Comparison of ENCODE assay signal across 1 cellular context in the genomic region with DNA sequence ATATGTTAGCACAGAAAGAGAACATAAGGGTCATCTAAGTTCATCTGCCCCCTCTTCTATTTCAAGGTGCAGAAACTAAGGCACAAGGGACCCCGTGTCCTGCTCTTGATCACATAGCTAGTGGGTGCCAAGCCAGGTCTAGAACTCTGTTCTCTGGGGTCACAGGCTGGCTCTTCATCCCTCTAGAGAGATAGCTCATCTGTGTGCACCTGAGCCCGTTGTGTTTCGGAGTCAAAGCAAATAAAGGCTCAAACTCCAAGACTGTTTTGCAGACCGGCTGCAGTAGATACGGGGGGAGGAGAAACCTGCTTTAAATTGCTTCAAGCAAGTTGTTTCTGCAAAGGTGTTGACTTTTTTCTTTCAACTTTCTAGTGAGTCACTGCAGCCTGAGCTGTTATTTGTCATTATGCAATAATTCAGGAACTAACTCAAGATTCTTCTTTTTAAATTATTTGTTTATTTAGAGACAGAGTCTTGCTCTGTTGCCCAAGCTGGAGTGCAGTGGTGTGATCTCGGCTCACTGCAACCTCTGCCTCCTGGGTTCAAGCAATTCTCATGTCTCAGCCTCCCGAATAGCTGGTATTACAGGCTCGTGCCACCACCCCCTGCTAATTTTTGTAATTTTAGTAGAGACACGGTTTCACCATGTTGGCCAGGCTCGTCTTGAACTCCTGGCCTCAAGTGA.
TF ChIP-seq lines count a peak whose summit lies in the region.

No MANE protein-coding gene starts in this region.

TF ChIP-seq in H1, 55 proteins besides CTCF, POLR2A, EP300 and RAD21:
- TF ChIP-seq CTBP2 (IDR thresholded peaks at IDR 0.05; ENCODE audit: borderline replicate concordance, insufficient read depth, insufficient read length, low read length), result no peak
- no peak for TF ChIP-seq KDM4A (IDR thresholded peaks at IDR 0.05; ENCODE audit: low read depth, low read length, severe bottlenecking)
- TF ChIP-seq POU5F1 (IDR thresholded peaks at IDR 0.05; ENCODE audit: low read depth, low read length), result no peak
- TF ChIP-seq, protein P1, sequence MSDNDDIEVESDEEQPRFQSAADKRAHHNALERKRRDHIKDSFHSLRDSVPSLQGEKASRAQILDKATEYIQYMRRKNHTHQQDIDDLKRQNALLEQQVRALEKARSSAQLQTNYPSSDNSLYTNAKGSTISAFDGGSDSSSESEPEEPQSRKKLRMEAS (IDR thresholded peaks at IDR 0.05), result no peak
- TF ChIP-seq CREB1 (IDR thresholded peaks at IDR 0.05), result no peak
- no peak for TF ChIP-seq SIRT6 (IDR thresholded peaks at IDR 0.05; ENCODE audit: low read length)
- TF ChIP-seq PHF8 (conservative IDR thresholded peaks at IDR 0.05; ENCODE audit: low read depth, low read length), result no peak
- no peak for TF ChIP-seq SP2 (IDR thresholded peaks at IDR 0.05; ENCODE audit: low read length)
- TF ChIP-seq TBP (IDR thresholded peaks at IDR 0.05; ENCODE audit: low read depth, low read length), result no peak
- TF ChIP-seq HDAC2 (IDR thresholded peaks at IDR 0.05; ENCODE audit: borderline replicate concordance in 1 of 2, low read depth in 2 of 2, low read length in 2 of 2), result no peak
- no peak for TF ChIP-seq KDM1A (IDR thresholded peaks at IDR 0.05; ENCODE audit: borderline replicate concordance, low read length)
- no peak for TF ChIP-seq SRF (IDR thresholded peaks at IDR 0.05; ENCODE audit: low read depth, low read length)
- TF ChIP-seq, protein P2, sequence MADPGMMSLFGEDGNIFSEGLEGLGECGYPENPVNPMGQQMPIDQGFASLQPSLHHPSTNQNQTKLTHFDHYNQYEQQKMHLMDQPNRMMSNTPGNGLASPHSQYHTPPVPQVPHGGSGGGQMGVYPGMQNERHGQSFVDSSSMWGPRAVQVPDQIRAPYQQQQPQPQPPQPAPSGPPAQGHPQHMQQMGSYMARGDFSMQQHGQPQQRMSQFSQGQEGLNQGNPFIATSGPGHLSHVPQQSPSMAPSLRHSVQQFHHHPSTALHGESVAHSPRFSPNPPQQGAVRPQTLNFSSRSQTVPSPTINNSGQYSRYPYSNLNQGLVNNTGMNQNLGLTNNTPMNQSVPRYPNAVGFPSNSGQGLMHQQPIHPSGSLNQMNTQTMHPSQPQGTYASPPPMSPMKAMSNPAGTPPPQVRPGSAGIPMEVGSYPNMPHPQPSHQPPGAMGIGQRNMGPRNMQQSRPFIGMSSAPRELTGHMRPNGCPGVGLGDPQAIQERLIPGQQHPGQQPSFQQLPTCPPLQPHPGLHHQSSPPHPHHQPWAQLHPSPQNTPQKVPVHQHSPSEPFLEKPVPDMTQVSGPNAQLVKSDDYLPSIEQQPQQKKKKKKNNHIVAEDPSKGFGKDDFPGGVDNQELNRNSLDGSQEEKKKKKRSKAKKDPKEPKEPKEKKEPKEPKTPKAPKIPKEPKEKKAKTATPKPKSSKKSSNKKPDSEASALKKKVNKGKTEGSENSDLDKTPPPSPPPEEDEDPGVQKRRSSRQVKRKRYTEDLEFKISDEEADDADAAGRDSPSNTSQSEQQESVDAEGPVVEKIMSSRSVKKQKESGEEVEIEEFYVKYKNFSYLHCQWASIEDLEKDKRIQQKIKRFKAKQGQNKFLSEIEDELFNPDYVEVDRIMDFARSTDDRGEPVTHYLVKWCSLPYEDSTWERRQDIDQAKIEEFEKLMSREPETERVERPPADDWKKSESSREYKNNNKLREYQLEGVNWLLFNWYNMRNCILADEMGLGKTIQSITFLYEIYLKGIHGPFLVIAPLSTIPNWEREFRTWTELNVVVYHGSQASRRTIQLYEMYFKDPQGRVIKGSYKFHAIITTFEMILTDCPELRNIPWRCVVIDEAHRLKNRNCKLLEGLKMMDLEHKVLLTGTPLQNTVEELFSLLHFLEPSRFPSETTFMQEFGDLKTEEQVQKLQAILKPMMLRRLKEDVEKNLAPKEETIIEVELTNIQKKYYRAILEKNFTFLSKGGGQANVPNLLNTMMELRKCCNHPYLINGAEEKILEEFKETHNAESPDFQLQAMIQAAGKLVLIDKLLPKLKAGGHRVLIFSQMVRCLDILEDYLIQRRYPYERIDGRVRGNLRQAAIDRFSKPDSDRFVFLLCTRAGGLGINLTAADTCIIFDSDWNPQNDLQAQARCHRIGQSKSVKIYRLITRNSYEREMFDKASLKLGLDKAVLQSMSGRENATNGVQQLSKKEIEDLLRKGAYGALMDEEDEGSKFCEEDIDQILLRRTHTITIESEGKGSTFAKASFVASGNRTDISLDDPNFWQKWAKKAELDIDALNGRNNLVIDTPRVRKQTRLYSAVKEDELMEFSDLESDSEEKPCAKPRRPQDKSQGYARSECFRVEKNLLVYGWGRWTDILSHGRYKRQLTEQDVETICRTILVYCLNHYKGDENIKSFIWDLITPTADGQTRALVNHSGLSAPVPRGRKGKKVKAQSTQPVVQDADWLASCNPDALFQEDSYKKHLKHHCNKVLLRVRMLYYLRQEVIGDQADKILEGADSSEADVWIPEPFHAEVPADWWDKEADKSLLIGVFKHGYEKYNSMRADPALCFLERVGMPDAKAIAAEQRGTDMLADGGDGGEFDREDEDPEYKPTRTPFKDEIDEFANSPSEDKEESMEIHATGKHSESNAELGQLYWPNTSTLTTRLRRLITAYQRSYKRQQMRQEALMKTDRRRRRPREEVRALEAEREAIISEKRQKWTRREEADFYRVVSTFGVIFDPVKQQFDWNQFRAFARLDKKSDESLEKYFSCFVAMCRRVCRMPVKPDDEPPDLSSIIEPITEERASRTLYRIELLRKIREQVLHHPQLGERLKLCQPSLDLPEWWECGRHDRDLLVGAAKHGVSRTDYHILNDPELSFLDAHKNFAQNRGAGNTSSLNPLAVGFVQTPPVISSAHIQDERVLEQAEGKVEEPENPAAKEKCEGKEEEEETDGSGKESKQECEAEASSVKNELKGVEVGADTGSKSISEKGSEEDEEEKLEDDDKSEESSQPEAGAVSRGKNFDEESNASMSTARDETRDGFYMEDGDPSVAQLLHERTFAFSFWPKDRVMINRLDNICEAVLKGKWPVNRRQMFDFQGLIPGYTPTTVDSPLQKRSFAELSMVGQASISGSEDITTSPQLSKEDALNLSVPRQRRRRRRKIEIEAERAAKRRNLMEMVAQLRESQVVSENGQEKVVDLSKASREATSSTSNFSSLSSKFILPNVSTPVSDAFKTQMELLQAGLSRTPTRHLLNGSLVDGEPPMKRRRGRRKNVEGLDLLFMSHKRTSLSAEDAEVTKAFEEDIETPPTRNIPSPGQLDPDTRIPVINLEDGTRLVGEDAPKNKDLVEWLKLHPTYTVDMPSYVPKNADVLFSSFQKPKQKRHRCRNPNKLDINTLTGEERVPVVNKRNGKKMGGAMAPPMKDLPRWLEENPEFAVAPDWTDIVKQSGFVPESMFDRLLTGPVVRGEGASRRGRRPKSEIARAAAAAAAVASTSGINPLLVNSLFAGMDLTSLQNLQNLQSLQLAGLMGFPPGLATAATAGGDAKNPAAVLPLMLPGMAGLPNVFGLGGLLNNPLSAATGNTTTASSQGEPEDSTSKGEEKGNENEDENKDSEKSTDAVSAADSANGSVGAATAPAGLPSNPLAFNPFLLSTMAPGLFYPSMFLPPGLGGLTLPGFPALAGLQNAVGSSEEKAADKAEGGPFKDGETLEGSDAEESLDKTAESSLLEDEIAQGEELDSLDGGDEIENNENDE (IDR thresholded peaks at IDR 0.05; ENCODE audit: insufficient replicate concordance, low read length), result no peak
- no peak for TF ChIP-seq TCF12 (IDR thresholded peaks at IDR 0.05; ENCODE audit: low read depth, low read length)
